In genomic region chr18:45974088-45974536, GRCh38 we compare ENCODE assay signal across 8 cellular contexts. TPM values are rescaled to one million over a fixed set of nuclear protein-coding genes. Genes with fewer than 3 reads are reported as not detected.
DNase-seq lines count a peak whose midpoint lies in the region; ATAC-seq and TF ChIP-seq lines count a peak whose summit lies in the region.

No MANE protein-coding gene starts in this region.

- no peaks in the 10 kb centered on the region for H3K27me3 ChIP-seq in right atrium auricular region

- no peaks in the 10 kb centered on the region for H3K4me1 ChIP-seq in right atrium auricular region

- no peak for DNase-seq in Right ventricle myocardium inferior (ENCODE audit: missing footprints)
- no peak for DNase-seq in cardiac septum (ENCODE audit: low spot score)
- peak; percentile 84 for DNase-seq in NCI-H146 treated with DMSO at 0.1 percent for 48 hours (lab: John Stamatoyannopoulos, UW; ENCODE audit: unreplicated experiment)
- peak; percentile 47 for DNase-seq in T follicular helper cell (ENCODE audit: low read depth)
- peak; percentile 88 for DNase-seq in amniotic epithelial cell (ENCODE audit: low read depth)
- no peak for DNase-seq in right atrium auricular region (ENCODE audit: low spot score)
- DNase-seq in sciatic nerve (ENCODE audit: low spot score) = peak; percentile 75
- no peak for DNase-seq in GM19240 (ENCODE audit: insufficient read length, low spot score)

- H3K9me3 ChIP-seq in right atrium auricular region = no peaks in the 10 kb centered on the region

- H3K4me3 ChIP-seq in right atrium auricular region = no peak overlapping the region

- H3K36me3 ChIP-seq in right atrium auricular region = no peaks in the 10 kb centered on the region

- no peak overlapping the region for H3K27ac ChIP-seq in right atrium auricular region

- ATAC-seq in Right ventricle myocardium inferior (peak; percentile 64), sciatic nerve (peak; percentile 70)

- intact Hi-C loops in Right ventricle myocardium inferior (cut with DNase I) = loop anchor here (2.0 to 5.0 kb wide), 2 partner anchors 281 to 307 kb away; no protein-coding TSS in a partner anchor
- intact Hi-C loops in cardiac septum (cut with DNase I) = loop anchor here (5.0 to 10.0 kb wide), 2 partner anchors 282 to 309 kb away; no protein-coding TSS in a partner anchor
- intact Hi-C loops in sciatic nerve (cut with DNase I) = loop anchor here (5.0 to 10.0 kb wide), 2 partner anchors 98 to 279 kb away; partner anchors contain the start of gene PSTPIP2

- TF ChIP-seq CTCF in right atrium auricular region (IDR thresholded peaks at IDR 0.05) = peak; percentile 46 to 76

RNA-seq across cellular contexts. Expression of gene EPG5, which starts 7.0 kb away (rescaled TPM):
- total RNA-seq in Right ventricle myocardium inferior (18.2 TPM), cardiac septum (16.7 TPM), right atrium auricular region (10 to 100 TPM; 25.3 to 33.6 TPM), sciatic nerve (40.3 TPM)

Comparison
In these comparisons a context has a peak if more than half of its experiments do, and no peak if none do; other contexts are left out.
1. DNase-seq: peak in NCI-H146 treated with DMSO at 0.1 percent for 48 hours (single experiment), T follicular helper cell (single experiment), amniotic epithelial cell (single experiment) and sciatic nerve (single experiment); none in Right ventricle myocardium inferior (single experiment), cardiac septum (single experiment), right atrium auricular region (single experiment) and GM19240 (single experiment).